In the genomic region with DNA sequence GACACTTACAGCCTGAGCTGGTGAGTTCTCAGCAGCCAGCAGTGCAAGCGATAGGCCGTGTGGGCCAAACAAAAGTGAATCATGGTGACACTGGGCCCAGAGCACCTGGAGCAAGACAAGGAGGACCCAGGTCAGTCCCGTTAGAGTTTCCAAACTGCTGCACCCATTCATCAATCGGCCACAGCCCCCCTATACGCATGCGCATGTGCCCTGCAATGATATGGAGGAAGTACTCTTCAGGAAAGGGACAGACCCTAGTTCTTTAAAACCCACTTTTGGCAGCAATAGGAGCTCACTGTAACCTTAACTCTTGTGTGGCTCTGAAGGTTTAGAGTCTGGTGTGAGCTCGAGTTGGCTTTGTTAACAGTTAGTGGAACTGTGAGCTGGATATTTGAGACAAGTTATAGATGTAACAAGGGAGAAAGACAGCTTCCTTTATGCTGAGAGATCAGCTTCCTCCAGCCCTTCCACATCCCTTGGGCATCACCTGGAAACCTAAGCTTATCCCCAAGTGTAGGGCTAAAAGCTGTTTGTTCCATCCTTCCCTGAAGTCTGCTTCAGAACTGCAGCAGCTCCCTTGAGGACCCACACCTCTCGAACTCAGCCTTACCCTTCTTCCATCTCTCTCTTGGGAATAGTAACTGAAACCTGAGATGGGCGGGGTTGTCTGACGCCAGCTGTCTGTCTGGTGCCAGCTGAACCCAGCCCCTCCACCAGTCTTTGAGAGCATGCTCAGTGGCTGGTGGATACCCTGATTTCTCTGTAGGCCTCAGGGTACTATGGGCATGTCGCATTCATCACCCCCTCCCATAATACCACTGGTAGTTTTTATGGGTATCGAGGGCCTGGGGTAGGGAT, we compare ENCODE assay signal across 10 cellular contexts. TPM values are rescaled to one million over a fixed set of nuclear protein-coding genes. Genes with fewer than 3 reads are reported as not detected.
A peak's percentile ranks its signal among the peaks of the same experiment; 100 is the strongest.
DNase-seq lines count a peak whose midpoint lies in the region; ATAC-seq, FAIRE-seq and TF ChIP-seq lines count a peak whose summit lies in the region.
"Had no signal": no experiment of that assay in that cellular context is flagged by ENCODE, and none has a peak within 500 bp of the region (broad histone marks: within the 10 kb centered on the region; RNA-seq: fewer than 3 reads in every experiment).

No MANE protein-coding gene starts in this region.

- POLR2A ChIA-PET in GM12878 (lab: Charles Lee) = interaction anchor here (0.5 to 2.0 kb wide), 3 partner anchors 10 to 192 kb away, joined by 5 to 18 read pairs (median 7); partner anchors contain the start of genes LZIC and NMNAT1

- DNase-seq in GM19238 (ENCODE audit: insufficient read length, low spot score) (peak; percentile 58), NCI-H187 (lab: John Stamatoyannopoulos, UW) (peak; percentile 80 to 82), GM12878 (ENCODE audit: low read depth, low spot score) (peak; percentile 27), right cardiac atrium (no peak)
- DNase-seq: activated naive CD8-positive, alpha-beta T cell treated with anti-CD3 and anti-CD28 coated beads for 36 hours had no signal

- no TSS peak for BruUV-seq in GM12878 (replicated peaks; lab: Mats Ljungman, UMichigan)

- H3K4me3 ChIP-seq in GM12878 (0 out of 2 replicates have a peak overlapping the region, but pooled peaks have one; percentile 2), right cardiac atrium (ENCODE audit: low read length) (no peak overlapping the region)

- H3K27me3 ChIP-seq in GM12878 (replicated peaks in 1 of 2; ENCODE audit: control insufficient read depth in 2 of 2, insufficient read depth in 2 of 2, low read length in 1 of 2) (no peaks in the 10 kb centered on the region), right cardiac atrium (ENCODE audit: control insufficient read depth, insufficient read depth) (no peaks in the 10 kb centered on the region)

- no peak for TF ChIP-seq RAD21 in GM12878 (IDR thresholded peaks at IDR 0.05; ENCODE audit: insufficient read depth, low read depth, low read length)

- peak overlapping the region; percentile 72 for H3K4me2 ChIP-seq in GM12878 (ENCODE audit: control insufficient read depth, insufficient read depth)

- H3K79me2 ChIP-seq in GM12878 (ENCODE audit: control insufficient read depth, insufficient read depth, low read length) = no peaks in the 10 kb centered on the region

- H3K27ac ChIP-seq in 22Rv1 = peak overlapping the region; percentile 65
- H3K27ac ChIP-seq in GM12878 (ENCODE audit: control insufficient read depth, insufficient read depth) = peak overlapping the region; percentile 68
- H3K27ac ChIP-seq in right cardiac atrium (ENCODE audit: low read length) = no peak overlapping the region

- H2AFZ ChIP-seq in GM12878 (ENCODE audit: control insufficient read depth, low read depth, low read length) = peak overlapping the region; percentile 71

- no peak overlapping the region for H3K9ac ChIP-seq in GM12878 (ENCODE audit: control insufficient read depth, insufficient read depth, low read length)

- intact Hi-C loops in GM12878 (cut with micrococcal nuclease; ENCODE audit: unreplicated experiment) (no loop called here), right cardiac atrium (cut with DNase I) (no loop called here)

- 0 out of 2 replicates have a peak, but pooled peaks have one; percentile 12 for TF ChIP-seq POLR2A in GM12878 (IDR thresholded peaks at IDR 0.05; ENCODE audit: low read depth, low read length)

- RAD21 ChIA-PET in GM12878 (lab: Charles Lee; ENCODE audit: unreplicated experiment) = interaction anchor here (0.7 to 2.4 kb wide), 6 partner anchors 11 to 247 kb away, joined by 3 to 27 read pairs (median 4); partner anchors contain the start of genes LZIC and NMNAT1

- in situ Hi-C loops in GM12878 (cut with MboI) = no loop called here

- no peaks in the 10 kb centered on the region for H4K20me1 ChIP-seq in GM12878 (ENCODE audit: control insufficient read depth, insufficient read depth)

- 32% methylated on average over 12 of the region's 12 CpGs for WGBS in GM12878 (ENCODE audit: insufficient coverage, insufficient replicate concordance, low lambda C conversion rate, missing lambda C conversion rate)
- 78% methylated on average over 12 of the region's 12 CpGs for WGBS in right cardiac atrium

- TF ChIP-seq CTCF in 22Rv1 (IDR thresholded peaks at IDR 0.05) (no peak), GM12878 (IDR thresholded peaks at IDR 0.05 in 2 of 3, conservative IDR thresholded peaks at IDR 0.05 in 1 of 3; ENCODE audit: control insufficient read depth in 2 of 3, extremely low read depth in 1 of 3, insufficient read depth in 1 of 3, low read depth in 3 of 3, low read length in 3 of 3) (no peak)

- ATAC-seq in GM12878 (peak; percentile 98), GM19452 (IDR thresholded peaks at IDR 0.05; ENCODE audit: unreplicated experiment) (no peak), HG02623 (IDR thresholded peaks at IDR 0.05; ENCODE audit: unreplicated experiment) (no peak), right cardiac atrium (no peak), HG03039 (IDR thresholded peaks at IDR 0.05; ENCODE audit: unreplicated experiment) (no peak)
- ATAC-seq: T-cell had no signal

- SMC1A ChIA-PET in GM12878 (lab: Charles Lee; ENCODE audit: uncharacterized antibody, unreplicated experiment) = interaction anchor here (1.2 to 3.6 kb wide), 5 partner anchors 9 to 87 kb away, joined by 3 to 23 read pairs (median 3); partner anchors contain the start of genes LZIC and NMNAT1

- H3K9me3 ChIP-seq in GM12878 (replicated peaks; ENCODE audit: control insufficient read depth, insufficient read depth, low read length) = no peaks in the 10 kb centered on the region
- no peaks in the 10 kb centered on the region for H3K9me3 ChIP-seq in right cardiac atrium (ENCODE audit: control insufficient read depth, low read length)

- FAIRE-seq in GM12878 (lab: Jason Lieb, UNC) = peak; percentile 75

- peaks cover 0 to 4% of the 10 kb centered on the region in 2 experiments; a peak in 1 of 4 replicates for H3K36me3 ChIP-seq in GM12878 (ENCODE audit: control insufficient read depth in 2 of 2, insufficient read depth in 2 of 2, low read length in 1 of 2)

- peaks cover 9% of the 10 kb centered on the region for H3K4me1 ChIP-seq in GM12878 (ENCODE audit: control insufficient read depth, insufficient read depth, low read length)
- H3K4me1 ChIP-seq in right cardiac atrium (ENCODE audit: control insufficient read depth, insufficient read depth, low read length) = no peaks in the 10 kb centered on the region

- TF ChIP-seq EP300 in GM12878 (IDR thresholded peaks at IDR 0.05; ENCODE audit: borderline replicate concordance in 1 of 2, control insufficient read depth in 1 of 2, low read depth in 2 of 2, low read length in 2 of 2) = no peak

- CTCF ChIA-PET in GM12878 (lab: Yijun Ruan, JAX) = interaction anchor here (0.6 to 2.4 kb wide), 3 partner anchors 10 to 228 kb away, joined by 3 to 43 read pairs (median 8); no protein-coding TSS in a partner anchor

RNA-seq across cellular contexts. Expression of gene NMNAT1, which starts 17.7 kb away (rescaled TPM):
- 11.1 and 12.0 TPM in 2 replicates for total RNA-seq in GM12878 (2013; cell fraction: nucleolus; rRNA removed)
- total RNA-seq in GM12878 (2014; rRNA removed) (7.7 TPM in 2 replicates), GM12878 (2014; rRNA removed; fragmentation: Illumina TruSeq; extraction: Trizol) (10.0 and 11.1 TPM in 2 replicates), GM12878 (2021) (6.1 and 7.2 TPM in 2 replicates), right cardiac atrium (10 to 100 TPM; 15.5 to 19.1 (median 18.1) TPM)
- polyA plus RNA-seq in GM12878 (2011; ENCODE audit: low read depth) = 3.4 TPM
- polyA plus RNA-seq in GM12878 (2011; rRNA removed) (12.2 and 15.4 TPM in 2 replicates), GM12878 (2014; fragmentation: Illumina TruSeq; extraction: Trizol) (8.0 and 9.1 TPM in 2 replicates), GM12878 (2014; fragmentation: Nextera tagmentation; extraction: Ambion mirVana) (10 to 100 TPM; 12.7 to 13.0 TPM), GM12878 (2014; rRNA removed) (6.2 and 8.1 TPM in 2 replicates), GM12878 (2016; fragmentation: Nextera tagmentation; extraction: Ambion mirVana) (10 to 100 TPM; 15.9 to 16.7 TPM), right cardiac atrium (13.1 TPM)
- 7.1 and 8.2 TPM in 2 replicates for polyA plus RNA-seq in GM12878 (2011; cell fraction: cytosol; rRNA removed)
- polyA plus RNA-seq in GM12878 (2011; cell fraction: nucleus; rRNA removed) = 2.6 and 3.5 TPM in 2 replicates
- 6.3 and 6.7 TPM in 2 replicates for polyA plus RNA-seq in GM12878 (2012)
- 8.1 and 11.6 TPM in 2 replicates for polyA minus RNA-seq in GM12878 (2011; rRNA and poly(A)+ RNA removed)
- polyA minus RNA-seq in GM12878 (2011; cell fraction: cytosol; rRNA and poly(A)+ RNA removed) = 4.3 and 4.5 TPM in 2 replicates
- 3.5 and 8.0 TPM in 2 replicates for polyA minus RNA-seq in GM12878 (2011; cell fraction: nucleus; rRNA and poly(A)+ RNA removed)

RNA-seq across cellular contexts. Expression of gene LZIC, which starts 17.7 kb away (rescaled TPM):
- 10.8 and 12.8 TPM in 2 replicates for total RNA-seq in GM12878 (2013; cell fraction: nucleolus; rRNA removed)
- 7.3 and 11.0 TPM in 2 replicates for total RNA-seq in GM12878 (2014; rRNA removed)
- total RNA-seq in GM12878 (2014; rRNA removed; fragmentation: Illumina TruSeq; extraction: Trizol) = 17.1 and 17.3 TPM in 2 replicates
- 13.5 and 14.0 TPM in 2 replicates for total RNA-seq in GM12878 (2021)
- polyA plus RNA-seq in GM12878 (2011; ENCODE audit: low read depth) = 9.9 TPM
- 17.0 and 26.7 TPM in 2 replicates for polyA plus RNA-seq in GM12878 (2011; rRNA removed)
- 4.8 and 6.3 TPM in 2 replicates for polyA plus RNA-seq in GM12878 (2011; cell fraction: cytosol; rRNA removed)
- 4.7 and 5.5 TPM in 2 replicates for polyA plus RNA-seq in GM12878 (2011; cell fraction: nucleus; rRNA removed)
- 11.5 and 12.0 TPM in 2 replicates for polyA plus RNA-seq in GM12878 (2012)
- 17.0 and 19.5 TPM in 2 replicates for polyA plus RNA-seq in GM12878 (2014; fragmentation: Illumina TruSeq; extraction: Trizol)
- 10 to 100 TPM; 21.8 to 24.9 TPM for polyA plus RNA-seq in GM12878 (2014; fragmentation: Nextera tagmentation; extraction: Ambion mirVana)
- 7.6 and 8.1 TPM in 2 replicates for polyA plus RNA-seq in GM12878 (2014; rRNA removed)
- polyA plus RNA-seq in GM12878 (2016; fragmentation: Nextera tagmentation; extraction: Ambion mirVana) = 10 to 100 TPM; 23.9 to 30.3 TPM
- 6.3 and 9.8 TPM in 2 replicates for polyA minus RNA-seq in GM12878 (2011; rRNA and poly(A)+ RNA removed)
- 2.3 and 3.7 TPM in 2 replicates for polyA minus RNA-seq in GM12878 (2011; cell fraction: cytosol; rRNA and poly(A)+ RNA removed)
- 1.5 and 2.5 TPM in 2 replicates for polyA minus RNA-seq in GM12878 (2011; cell fraction: nucleus; rRNA and poly(A)+ RNA removed)
- 10 to 100 TPM; 30.5 to 36.9 (median 33.8) TPM for total RNA-seq in right cardiac atrium
- 22.6 TPM for polyA plus RNA-seq in right cardiac atrium

RNA-seq across cellular contexts. Expression of gene RBP7, which starts 36.1 kb away (rescaled TPM):
- total RNA-seq in GM12878 (2013; cell fraction: nucleolus; rRNA removed) = not detected in 2 replicates
- not detected in 2 replicates for total RNA-seq in GM12878 (2014; rRNA removed)
- total RNA-seq in GM12878 (2014; rRNA removed; fragmentation: Illumina TruSeq; extraction: Trizol) = not detected in 2 replicates
- not detected in 2 replicates for total RNA-seq in GM12878 (2021)
- polyA plus RNA-seq in GM12878 (2011; ENCODE audit: low read depth) = not detected
- not detected in 2 replicates for polyA plus RNA-seq in GM12878 (2011; rRNA removed)
- not detected in 2 replicates for polyA plus RNA-seq in GM12878 (2011; cell fraction: cytosol; rRNA removed)
- not detected in 2 replicates for polyA plus RNA-seq in GM12878 (2011; cell fraction: nucleus; rRNA removed)
- not detected in 2 replicates for polyA plus RNA-seq in GM12878 (2012)
- polyA plus RNA-seq in GM12878 (2014; fragmentation: Illumina TruSeq; extraction: Trizol) = not detected in 2 replicates
- polyA plus RNA-seq in GM12878 (2014; fragmentation: Nextera tagmentation; extraction: Ambion mirVana) = not detected
- 0.15 TPM in 1 of 2 replicates, not detected in the other for polyA plus RNA-seq in GM12878 (2014; rRNA removed)
- polyA plus RNA-seq in GM12878 (2016; fragmentation: Nextera tagmentation; extraction: Ambion mirVana) = under 1 TPM in 1 of 2 experiments, not detected in 1; 0.20 TPM
- polyA minus RNA-seq in GM12878 (2011; rRNA and poly(A)+ RNA removed) = not detected in 2 replicates
- not detected in 2 replicates for polyA minus RNA-seq in GM12878 (2011; cell fraction: cytosol; rRNA and poly(A)+ RNA removed)
- not detected in 2 replicates for polyA minus RNA-seq in GM12878 (2011; cell fraction: nucleus; rRNA and poly(A)+ RNA removed)
- total RNA-seq in right cardiac atrium = 10 to 100 TPM; 22.4 to 26.1 (median 25.1) TPM
- polyA plus RNA-seq in right cardiac atrium = 89.8 TPM
- total RNA-seq: activated naive CD8-positive, alpha-beta T cell treated with anti-CD3 and anti-CD28 coated beads for 36 hours had no signal

RNA-seq across cellular contexts. Expression of gene CTNNBIP1, which starts 50.9 kb away (rescaled TPM):
- total RNA-seq in GM12878 (2013; cell fraction: nucleolus; rRNA removed) = 2.0 and 3.1 TPM in 2 replicates
- total RNA-seq in GM12878 (2014; rRNA removed) (18.9 and 27.8 TPM in 2 replicates), GM12878 (2014; rRNA removed; fragmentation: Illumina TruSeq; extraction: Trizol) (10.9 and 11.3 TPM in 2 replicates), GM12878 (2021) (24.8 and 26.0 TPM in 2 replicates), right cardiac atrium (10 to 100 TPM; 39.0 to 71.8 (median 53.2) TPM)
- polyA plus RNA-seq in GM12878 (2011; ENCODE audit: low read depth) = 4.7 TPM
- polyA plus RNA-seq in GM12878 (2011; rRNA removed) (5.6 and 10.7 TPM in 2 replicates), GM12878 (2014; fragmentation: Illumina TruSeq; extraction: Trizol) (4.3 and 9.2 TPM in 2 replicates), GM12878 (2014; fragmentation: Nextera tagmentation; extraction: Ambion mirVana) (1 to 10 TPM in 1 of 2 experiments, under 1 TPM in 1; 0.42 to 1.4 TPM), GM12878 (2014; rRNA removed) (25.8 and 26.4 TPM in 2 replicates), GM12878 (2016; fragmentation: Nextera tagmentation; extraction: Ambion mirVana) (10 to 100 TPM in 1 of 2 experiments, 1 to 10 TPM in 1; 9.5 to 31.8 TPM), right cardiac atrium (31.9 TPM)
- polyA plus RNA-seq in GM12878 (2011; cell fraction: cytosol; rRNA removed) = 10.3 and 10.5 TPM in 2 replicates
- 5.8 and 6.8 TPM in 2 replicates for polyA plus RNA-seq in GM12878 (2011; cell fraction: nucleus; rRNA removed)
- polyA plus RNA-seq in GM12878 (2012) = 13.4 and 14.1 TPM in 2 replicates
- polyA minus RNA-seq in GM12878 (2011; rRNA and poly(A)+ RNA removed) = 6.9 and 8.6 TPM in 2 replicates
- polyA minus RNA-seq in GM12878 (2011; cell fraction: cytosol; rRNA and poly(A)+ RNA removed) = 2.7 and 5.6 TPM in 2 replicates
- polyA minus RNA-seq in GM12878 (2011; cell fraction: nucleus; rRNA and poly(A)+ RNA removed) = 0.73 and 1.5 TPM in 2 replicates

Comparison
In these comparisons a context has a peak if more than half of its experiments do, and no peak if none do; other contexts are left out.
1. DNase-seq: peak in GM19238 (single experiment), NCI-H187 (2 of 2) and GM12878 (single experiment); none in right cardiac atrium (0 of 3).
2. RNA of gene RBP7, which starts 36.1 kb away (total RNA-seq): 22.4 to 26.1 TPM in right cardiac atrium; not detected in GM12878; every median in the first group is over 10 times any median in the second.